ENCODE assay signal across 1 cellular context in genomic region chr6:10640402-10640801, GRCh38.
TF ChIP-seq lines count a peak whose summit lies in the region.

No MANE protein-coding gene starts in this region.

TF ChIP-seq in K562, 482 proteins besides CTCF, POLR2A, EP300 and RAD21 (continues in another document):
- TF ChIP-seq CCNT2 (IDR thresholded peaks at IDR 0.05; ENCODE audit: borderline replicate concordance, extremely low read depth, insufficient read length, low read depth, low read length) (peak; percentile 35), EHMT2 (IDR thresholded peaks at IDR 0.05) (peak; percentile 67; the same call in 1 of the 2 replicates), HEY1 (CRISPR knock-in tag; IDR thresholded peaks at IDR 0.05; ENCODE audit: borderline replicate concordance) (no peak), NR2F6 (CRISPR knock-in tag; IDR thresholded peaks at IDR 0.05) (no peak), CTBP1 (IDR thresholded peaks at IDR 0.05; ENCODE audit: borderline replicate concordance) (0 out of 2 replicates have a peak, but pooled peaks have one; percentile 12), MEIS2 (IDR thresholded peaks at IDR 0.05; ENCODE audit: partially characterized antibody) (peak; percentile 85), GTF3C2 (IDR thresholded peaks at IDR 0.05; ENCODE audit: borderline replicate concordance, extremely low read depth, insufficient read length) (no peak), ZNF121 (CRISPR knock-in tag; conservative IDR thresholded peaks at IDR 0.05) (no peak), PTBP1 (IDR thresholded peaks at IDR 0.05; ENCODE audit: low read depth, low read length) (no peak), KDM2B (CRISPR knock-in tag; IDR thresholded peaks at IDR 0.05) (no peak), TRIM24 (IDR thresholded peaks at IDR 0.05) (peak; percentile 65 to 81; a peak in 3 of 4 replicates), TAF15 (IDR thresholded peaks at IDR 0.05; ENCODE audit: low read depth, low read length) (no peak), SAP30 (IDR thresholded peaks at IDR 0.05; ENCODE audit: borderline replicate concordance, insufficient read depth, low read depth, low read length, poor library complexity, severe bottlenecking) (no peak), U2AF2 (optimal IDR thresholded peaks at IDR 0.05; ENCODE audit: low read depth, low read length) (no peak), ZBTB11 (CRISPR knock-in tag; IDR thresholded peaks at IDR 0.05) (peak in 1 of 3 experiments; percentile 58; a peak in 1 of 6 replicates), NCOA1 (IDR thresholded peaks at IDR 0.05; ENCODE audit: low read depth) (peak; percentile 34; the same call in 1 of the 2 replicates), HMBOX1 (IDR thresholded peaks at IDR 0.05) (peak; percentile 72; the same call in 1 of the 2 replicates), CTCFL (IDR thresholded peaks at IDR 0.05; ENCODE audit: borderline replicate concordance, insufficient read depth, low read depth, low read length, poor library complexity, severe bottlenecking) (no peak), ZNF280B (CRISPR knock-in tag; IDR thresholded peaks at IDR 0.05) (no peak), ZNF584 (CRISPR knock-in tag; IDR thresholded peaks at IDR 0.05; ENCODE audit: low read depth) (no peak), NFIC (IDR thresholded peaks at IDR 0.05) (peak; percentile 32; the same call in 1 of the 2 replicates), HNRNPL (IDR thresholded peaks at IDR 0.05; ENCODE audit: low read depth, low read length) (no peak), HMGXB4 (CRISPR knock-in tag; IDR thresholded peaks at IDR 0.05) (no peak), ATF2 (CRISPR knock-in tag; IDR thresholded peaks at IDR 0.05) (no peak), DPF2 (IDR thresholded peaks at IDR 0.05) (peak; percentile 83), DMBX1 (CRISPR knock-in tag; IDR thresholded peaks at IDR 0.05; ENCODE audit: borderline replicate concordance) (no peak), KLF16 (IDR thresholded peaks at IDR 0.05) (peak; percentile 53; the same call in 1 of the 2 replicates), PHF8 (IDR thresholded peaks at IDR 0.05; ENCODE audit: borderline replicate concordance, low read length) (no peak), MBD1 (CRISPR knock-in tag; IDR thresholded peaks at IDR 0.05) (no peak), CREB1 (IDR thresholded peaks at IDR 0.05) (0 out of 2 replicates have a peak, but pooled peaks have one; percentile 28), CREB1 (CRISPR knock-in tag; IDR thresholded peaks at IDR 0.05) (no peak), ZNF592 (IDR thresholded peaks at IDR 0.05) (0 out of 2 replicates have a peak, but pooled peaks have one; percentile 41), NFRKB (IDR thresholded peaks at IDR 0.05; ENCODE audit: low read depth) (0 out of 2 replicates have a peak, but pooled peaks have one; percentile 23), ELF1 (tag; IDR thresholded peaks at IDR 0.05) (no peak), FOXA3 (CRISPR knock-in tag; conservative IDR thresholded peaks at IDR 0.05 in 1 of 2, IDR thresholded peaks at IDR 0.05 in 1 of 2) (no peak), ZNF696 (CRISPR knock-in tag; conservative IDR thresholded peaks at IDR 0.05) (no peak)
